ENCODE assay signal across 9 cellular contexts in the genomic region with DNA sequence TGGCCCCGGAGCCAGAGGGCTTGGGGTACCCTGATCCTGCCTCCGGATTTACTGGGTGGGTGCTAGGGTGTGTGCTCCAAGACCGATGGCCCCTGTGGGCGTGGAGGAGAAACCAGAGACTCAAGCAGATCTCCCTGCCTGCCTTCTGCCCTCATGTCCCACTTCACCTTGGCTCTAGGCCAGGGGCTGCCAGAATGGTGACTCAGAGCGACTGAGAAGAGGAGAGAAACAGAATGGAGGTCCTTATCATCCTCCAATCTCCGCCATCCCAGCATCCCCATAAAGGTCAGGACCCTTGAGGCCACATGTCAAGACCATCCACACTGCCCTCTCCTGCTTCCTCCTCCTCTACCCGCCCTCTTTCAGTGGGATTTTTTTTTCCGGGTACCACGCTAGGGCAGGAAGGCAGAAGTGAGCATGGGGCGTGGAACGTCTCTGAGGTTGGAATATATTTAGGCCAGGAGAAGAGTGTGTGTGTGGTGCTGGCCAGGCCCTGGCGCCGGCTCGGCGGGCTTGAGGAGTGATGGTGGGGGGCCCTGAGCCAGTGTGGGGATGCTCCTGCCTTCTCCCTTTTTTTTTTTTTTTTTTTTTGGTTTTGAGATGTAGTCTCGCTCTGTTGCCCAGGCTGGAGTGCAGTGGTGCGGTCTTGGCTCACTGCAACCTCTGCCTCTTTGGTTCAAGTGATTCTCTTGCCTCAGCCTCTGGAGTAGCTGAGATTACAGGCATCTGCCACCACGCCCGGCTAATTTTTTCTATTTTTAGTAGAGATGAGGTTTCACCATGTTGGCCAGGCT. TPM values are rescaled to one million over a fixed set of nuclear protein-coding genes. Genes with fewer than 3 reads are reported as not detected.
DNase-seq lines count a peak whose midpoint lies in the region; TF ChIP-seq lines count a peak whose summit lies in the region.
"Had no signal": no experiment of that assay in that cellular context is flagged by ENCODE, and none has a peak within 500 bp of the region (broad histone marks: within the 10 kb centered on the region; RNA-seq: fewer than 3 reads in every experiment).

No MANE protein-coding gene starts in this region.

- no peak for TF ChIP-seq POLR2A in sigmoid colon (IDR thresholded peaks at IDR 0.05)

- peaks cover 50% of the 10 kb centered on the region for H3K4me1 ChIP-seq in SJSA1 (replicated peaks)
- no peaks in the 10 kb centered on the region for H3K4me1 ChIP-seq in cardiac muscle cell (ENCODE audit: low read depth)
- H3K4me1 ChIP-seq in sigmoid colon = peaks cover 0 to 23% (median 15%) of the 10 kb centered on the region in 4 donors

- no peak overlapping the region for H3K4me3 ChIP-seq in SJSA1
- H3K4me3 ChIP-seq in cardiac muscle cell = no peak overlapping the region
- no peak overlapping the region for H3K4me3 ChIP-seq in sigmoid colon

- peak overlapping the region; percentile 76 for H3K27ac ChIP-seq in SJSA1
- peak overlapping the region; percentile 35 for H3K27ac ChIP-seq in cardiac muscle cell
- H3K27ac ChIP-seq in sigmoid colon = peak overlapping the region; percentile 54 to 72 (median 67)
- H3K27ac ChIP-seq: C4-2B had no signal

- WGBS in sigmoid colon, 2 donors = 42 to 47% methylated on average over 19 of the region's 19 CpGs

- peak overlapping the region; percentile 90 for H3K4me3 Mint-ChIP-seq in activated naive CD4-positive, alpha-beta T cell treated with anti-CD3 and anti-CD28 coated beads for 36 hours

- intact Hi-C loops in activated naive CD4-positive, alpha-beta T cell treated with anti-CD3 and anti-CD28 coated beads for 36 hours (cut with micrococcal nuclease) = loop anchor here (1.0 to 2.0 kb wide), 2 partner anchors 17 to 160 kb away; no protein-coding TSS in a partner anchor
- intact Hi-C loops in sigmoid colon (cut with DNase I) = no loop called here

- H3K27me3 Mint-ChIP-seq in activated naive CD4-positive, alpha-beta T cell treated with anti-CD3 and anti-CD28 coated beads for 36 hours (ENCODE audit: low read depth) = no peaks in the 10 kb centered on the region

- no peak for TF ChIP-seq CTCF in cardiac muscle cell (IDR thresholded peaks at IDR 0.05; ENCODE audit: low read depth, low read length)
- TF ChIP-seq CTCF in sigmoid colon (IDR thresholded peaks at IDR 0.05) = no peak

- no peaks in the 10 kb centered on the region for H3K9me3 ChIP-seq in SJSA1 (replicated peaks)
- H3K9me3 ChIP-seq in cardiac muscle cell (ENCODE audit: low read depth) = no peaks in the 10 kb centered on the region
- no peaks in the 10 kb centered on the region for H3K9me3 ChIP-seq in sigmoid colon

- DNase-seq in NCI-H446 (lab: John Stamatoyannopoulos, UW) (peak; percentile 28 to 79), NCI-H446 treated with DMSO at 0.1 percent for 48 hours (lab: John Stamatoyannopoulos, UW) (no peak), SJSA1 (ENCODE audit: low read depth in 1 of 2, low spot score in 2 of 2) (peak; percentile 94 to 97), cardiac muscle cell (ENCODE audit: low read depth in 1 of 2, low spot score in 1 of 2) (peak; percentile 54 to 80), sigmoid colon (peak; percentile 89), HuH-7 (ENCODE audit: low spot score) (no peak), cortex of kidney (lab: John Stamatoyannopoulos, UW) (no peak)
- DNase-seq in activated naive CD4-positive, alpha-beta T cell treated with anti-CD3 and anti-CD28 coated beads for 36 hours = peak; percentile 93

- CTCF ChIA-PET in activated naive CD4-positive, alpha-beta T cell treated with anti-CD3 and anti-CD28 coated beads for 36 hours (lab: Charles Lee) = no interaction called here

- H3K36me3 ChIP-seq in SJSA1 = 0 out of 2 replicates have a peak, but pooled peaks cover 4% of the 10 kb centered on the region
- no peaks in the 10 kb centered on the region for H3K36me3 ChIP-seq in cardiac muscle cell
- no peaks in the 10 kb centered on the region for H3K36me3 ChIP-seq in sigmoid colon

- TF ChIP-seq EP300 in sigmoid colon (IDR thresholded peaks at IDR 0.05) = no peak

- H3K27me3 ChIP-seq in SJSA1 (replicated peaks) (no peaks in the 10 kb centered on the region), cardiac muscle cell (no peaks in the 10 kb centered on the region), sigmoid colon (no peaks in the 10 kb centered on the region)

- peak overlapping the region; percentile 99 for H3K27ac Mint-ChIP-seq in activated naive CD4-positive, alpha-beta T cell treated with anti-CD3 and anti-CD28 coated beads for 36 hours

- H3K9me3 Mint-ChIP-seq in activated naive CD4-positive, alpha-beta T cell treated with anti-CD3 and anti-CD28 coated beads for 36 hours = no peaks in the 10 kb centered on the region

- peaks cover 3% of the 10 kb centered on the region for H3K36me3 Mint-ChIP-seq in activated naive CD4-positive, alpha-beta T cell treated with anti-CD3 and anti-CD28 coated beads for 36 hours (ENCODE audit: low read depth)

- H3K4me1 Mint-ChIP-seq in activated naive CD4-positive, alpha-beta T cell treated with anti-CD3 and anti-CD28 coated beads for 36 hours (ENCODE audit: low read depth) = peaks cover 60% of the 10 kb centered on the region

RNA-seq across cellular contexts. Expression of a gene that starts 22.3 kb away (rescaled TPM):
- 12.3 and 25.5 TPM in 2 replicates for total RNA-seq in SJSA1 (2014; rRNA removed; shearing (Covaris generic))
- 100 to 1,000 TPM; 120 to 123 TPM for total RNA-seq in activated naive CD4-positive, alpha-beta T cell treated with anti-CD3 and anti-CD28 coated beads for 36 hours
- total RNA-seq in cardiac muscle cell (60.3 and 110 TPM in 2 replicates), sigmoid colon (100 to 1,000 TPM in 2 of 4 donors, 10 to 100 TPM in 2; 30.3 to 215 (median 85.6) TPM)
- polyA plus RNA-seq in cardiac muscle cell (77.6 and 88.9 TPM in 2 replicates), sigmoid colon (100 to 1,000 TPM in 2 of 3 donors, 10 to 100 TPM in 1; 62.9 to 163 (median 138) TPM)

RNA-seq across cellular contexts. Expression of a gene that starts 22.4 kb away (rescaled TPM):
- total RNA-seq in SJSA1 (2014; rRNA removed; shearing (Covaris generic)) = 106 and 125 TPM in 2 replicates
- total RNA-seq in activated naive CD4-positive, alpha-beta T cell treated with anti-CD3 and anti-CD28 coated beads for 36 hours = 10 to 100 TPM; 48.3 to 48.9 TPM
- total RNA-seq in cardiac muscle cell (95.5 and 110 TPM in 2 replicates), sigmoid colon (10 to 100 TPM; 65.3 to 87.0 (median 76.8) TPM)
- polyA plus RNA-seq in cardiac muscle cell (65.2 and 71.1 TPM in 2 replicates), sigmoid colon (100 to 1,000 TPM in 1 of 3 donors, 10 to 100 TPM in 2; 63.1 to 127 (median 64.0) TPM)

RNA-seq across cellular contexts. Expression of a gene that starts 54.5 kb away (rescaled TPM):
- total RNA-seq in SJSA1 (2014; rRNA removed; shearing (Covaris generic)) = 48.9 and 75.9 TPM in 2 replicates
- total RNA-seq in activated naive CD4-positive, alpha-beta T cell treated with anti-CD3 and anti-CD28 coated beads for 36 hours = 10 to 100 TPM; 41.3 to 45.0 TPM
- 75.1 and 93.7 TPM in 2 replicates for total RNA-seq in cardiac muscle cell
- polyA plus RNA-seq in cardiac muscle cell = 9.8 and 13.3 TPM in 2 replicates
- 10 to 100 TPM in 3 of 4 donors, 1 to 10 TPM in 1; 8.1 to 20.5 (median 17.3) TPM for total RNA-seq in sigmoid colon
- polyA plus RNA-seq in sigmoid colon = 10 to 100 TPM; 15.0 to 67.2 (median 26.4) TPM

RNA-seq across cellular contexts. Expression of a gene that starts 56.0 kb away (rescaled TPM):
- total RNA-seq in SJSA1 (2014; rRNA removed; shearing (Covaris generic)) = 29.6 and 49.9 TPM in 2 replicates
- 10 to 100 TPM; 55.8 to 59.6 TPM for total RNA-seq in activated naive CD4-positive, alpha-beta T cell treated with anti-CD3 and anti-CD28 coated beads for 36 hours
- total RNA-seq in cardiac muscle cell (45.9 and 48.5 TPM in 2 replicates), sigmoid colon (10 to 100 TPM; 17.4 to 25.8 (median 21.9) TPM)
- polyA plus RNA-seq in cardiac muscle cell (37.7 and 56.0 TPM in 2 replicates), sigmoid colon (10 to 100 TPM in 2 of 3 donors, 1 to 10 TPM in 1; 6.7 to 48.6 (median 10.2) TPM)

Comparison
In these comparisons a context has a peak if more than half of its experiments do, and no peak if none do; other contexts are left out.
1. DNase-seq: peak in NCI-H446 (2 of 2), SJSA1 (2 of 2), activated naive CD4-positive, alpha-beta T cell treated with anti-CD3 and anti-CD28 coated beads for 36 hours (single experiment), cardiac muscle cell (2 of 2) and sigmoid colon (single experiment); none in NCI-H446 treated with DMSO at 0.1 percent for 48 hours (single experiment), HuH-7 (single experiment) and cortex of kidney (single experiment).
2. Peak in every context shown above with its lines, with median percentiles within 50 percentile points of each other: H3K27ac ChIP-seq.